Comparison of ENCODE assay signal across 1 cellular context in genomic region chr16:73473713-73474112, GRCh38.
TF ChIP-seq lines count a peak whose summit lies in the region.

No MANE protein-coding gene starts in this region.

TF ChIP-seq in GM23338, 12 proteins besides CTCF, POLR2A, EP300 and RAD21 (continued from another document):
- TF ChIP-seq ZNF462 (CRISPR knock-in tag; IDR thresholded peaks at IDR 0.05) (no peak), NANOG (IDR thresholded peaks at IDR 0.05; ENCODE audit: borderline replicate concordance) (no peak), CREB1 (CRISPR knock-in tag; IDR thresholded peaks at IDR 0.05; ENCODE audit: low read depth) (no peak), EZH2phosphoT487 (IDR thresholded peaks at IDR 0.05; ENCODE audit: unreplicated experiment) (no peak)
